In the genomic region with DNA sequence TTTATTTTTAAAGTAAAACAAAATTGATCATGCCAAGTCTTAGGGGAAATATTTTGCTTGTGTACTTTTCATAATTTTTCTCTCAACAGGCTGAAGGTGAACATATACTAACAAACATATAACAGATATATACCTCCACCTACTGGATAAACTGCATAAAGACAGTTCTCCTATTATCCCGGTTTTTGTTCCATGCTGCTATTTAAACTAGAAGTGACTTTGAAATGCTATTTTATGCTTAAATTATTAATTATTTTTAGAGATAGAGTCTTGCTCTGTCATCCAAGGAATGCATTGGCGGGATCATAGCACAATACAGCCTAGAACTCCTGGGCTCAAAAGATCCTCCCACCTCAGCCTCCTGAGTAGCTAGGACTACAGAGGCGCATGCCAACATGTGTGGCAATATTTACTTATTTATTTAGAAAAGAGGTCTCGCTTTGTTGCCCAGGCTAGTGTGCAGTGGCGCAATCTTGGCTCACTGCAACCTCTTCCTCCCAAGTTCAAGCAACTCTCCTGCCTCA, we compare ENCODE assay signal across 1 cellular context.
A peak's percentile ranks its signal among the peaks of the same experiment; 100 is the strongest.
TF ChIP-seq lines count a peak whose summit lies in the region.

No MANE protein-coding gene starts in this region.

TF ChIP-seq in HepG2, 621 proteins besides CTCF, POLR2A, EP300 and RAD21 (continued from another document and continues in another):
- TF ChIP-seq SOX13 (IDR thresholded peaks at IDR 0.05) (peak; percentile 54; the same call in 1 of the 2 replicates), SOX13 (CRISPR knock-in tag; conservative IDR thresholded peaks at IDR 0.05 in 1 of 2, IDR thresholded peaks at IDR 0.05 in 1 of 2) (peak in 1 of 2 experiments; percentile 84; a peak in 2 of 4 replicates), NPAS2 (CRISPR knock-in tag; IDR thresholded peaks at IDR 0.05; ENCODE audit: borderline replicate concordance) (no peak), MAZ (IDR thresholded peaks at IDR 0.05; ENCODE audit: borderline replicate concordance, low read depth, low read length) (no peak), MAZ (CRISPR knock-in tag; IDR thresholded peaks at IDR 0.05; ENCODE audit: low read depth) (no peak), ZNF460 (CRISPR knock-in tag; IDR thresholded peaks at IDR 0.05; ENCODE audit: borderline replicate concordance) (peak; percentile 84; the same call in 1 of the 2 replicates), TP53 (CRISPR knock-in tag; conservative IDR thresholded peaks at IDR 0.05) (no peak), ZFP36L1 (CRISPR knock-in tag; IDR thresholded peaks at IDR 0.05) (no peak), ATM (IDR thresholded peaks at IDR 0.05; ENCODE audit: borderline replicate concordance) (no peak), ARNT (IDR thresholded peaks at IDR 0.05) (no peak), ARID2 (CRISPR knock-in tag; IDR thresholded peaks at IDR 0.05; ENCODE audit: borderline replicate concordance) (no peak), ZNF841 (CRISPR knock-in tag; IDR thresholded peaks at IDR 0.05; ENCODE audit: borderline replicate concordance) (no peak), RBM39 (IDR thresholded peaks at IDR 0.05; ENCODE audit: low read depth, low read length, poor library complexity, severe bottlenecking) (no peak), RBM22 (optimal IDR thresholded peaks at IDR 0.05; ENCODE audit: low read length) (no peak), ZBTB3 (CRISPR knock-in tag; IDR thresholded peaks at IDR 0.05; ENCODE audit: borderline replicate concordance, low read depth) (no peak), CREB1 (IDR thresholded peaks at IDR 0.05) (no peak), CREB1 (CRISPR knock-in tag; IDR thresholded peaks at IDR 0.05) (no peak), PCBP2 (optimal IDR thresholded peaks at IDR 0.05; ENCODE audit: low read depth, low read length, poor library complexity, severe bottlenecking) (no peak), ZNF878 (CRISPR knock-in tag; IDR thresholded peaks at IDR 0.05) (no peak), PAF1 (CRISPR knock-in tag; IDR thresholded peaks at IDR 0.05) (no peak), ZFP37 (CRISPR knock-in tag; IDR thresholded peaks at IDR 0.05; ENCODE audit: borderline replicate concordance) (no peak), RNF2 (conservative IDR thresholded peaks at IDR 0.05; ENCODE audit: low read depth) (no peak), ZNF75D (CRISPR knock-in tag; IDR thresholded peaks at IDR 0.05; ENCODE audit: borderline replicate concordance) (no peak), ZNF816 (CRISPR knock-in tag; IDR thresholded peaks at IDR 0.05; ENCODE audit: borderline replicate concordance) (no peak), MTF1 (CRISPR knock-in tag; IDR thresholded peaks at IDR 0.05) (no peak), SRSF9 (IDR thresholded peaks at IDR 0.05; ENCODE audit: borderline replicate concordance, insufficient read depth, low read depth, low read length, poor library complexity, severe bottlenecking) (no peak)
- TF ChIP-seq, protein P1, sequence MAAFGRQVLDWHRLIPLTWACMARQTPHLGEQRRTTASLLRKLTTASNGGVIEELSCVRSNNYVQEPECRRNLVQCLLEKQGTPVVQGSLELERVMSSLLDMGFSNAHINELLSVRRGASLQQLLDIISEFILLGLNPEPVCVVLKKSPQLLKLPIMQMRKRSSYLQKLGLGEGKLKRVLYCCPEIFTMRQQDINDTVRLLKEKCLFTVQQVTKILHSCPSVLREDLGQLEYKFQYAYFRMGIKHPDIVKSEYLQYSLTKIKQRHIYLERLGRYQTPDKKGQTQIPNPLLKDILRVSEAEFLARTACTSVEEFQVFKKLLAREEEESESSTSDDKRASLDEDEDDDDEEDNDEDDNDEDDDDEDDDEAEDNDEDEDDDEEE (CRISPR knock-in tag; IDR thresholded peaks at IDR 0.05), result no peak
- TF ChIP-seq, protein P2, sequence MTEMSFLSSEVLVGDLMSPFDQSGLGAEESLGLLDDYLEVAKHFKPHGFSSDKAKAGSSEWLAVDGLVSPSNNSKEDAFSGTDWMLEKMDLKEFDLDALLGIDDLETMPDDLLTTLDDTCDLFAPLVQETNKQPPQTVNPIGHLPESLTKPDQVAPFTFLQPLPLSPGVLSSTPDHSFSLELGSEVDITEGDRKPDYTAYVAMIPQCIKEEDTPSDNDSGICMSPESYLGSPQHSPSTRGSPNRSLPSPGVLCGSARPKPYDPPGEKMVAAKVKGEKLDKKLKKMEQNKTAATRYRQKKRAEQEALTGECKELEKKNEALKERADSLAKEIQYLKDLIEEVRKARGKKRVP (CRISPR knock-in tag; IDR thresholded peaks at IDR 0.05), result peak in 1 of 2 experiments; percentile 71; a peak in 2 of 4 replicates
- TF ChIP-seq, protein P3, sequence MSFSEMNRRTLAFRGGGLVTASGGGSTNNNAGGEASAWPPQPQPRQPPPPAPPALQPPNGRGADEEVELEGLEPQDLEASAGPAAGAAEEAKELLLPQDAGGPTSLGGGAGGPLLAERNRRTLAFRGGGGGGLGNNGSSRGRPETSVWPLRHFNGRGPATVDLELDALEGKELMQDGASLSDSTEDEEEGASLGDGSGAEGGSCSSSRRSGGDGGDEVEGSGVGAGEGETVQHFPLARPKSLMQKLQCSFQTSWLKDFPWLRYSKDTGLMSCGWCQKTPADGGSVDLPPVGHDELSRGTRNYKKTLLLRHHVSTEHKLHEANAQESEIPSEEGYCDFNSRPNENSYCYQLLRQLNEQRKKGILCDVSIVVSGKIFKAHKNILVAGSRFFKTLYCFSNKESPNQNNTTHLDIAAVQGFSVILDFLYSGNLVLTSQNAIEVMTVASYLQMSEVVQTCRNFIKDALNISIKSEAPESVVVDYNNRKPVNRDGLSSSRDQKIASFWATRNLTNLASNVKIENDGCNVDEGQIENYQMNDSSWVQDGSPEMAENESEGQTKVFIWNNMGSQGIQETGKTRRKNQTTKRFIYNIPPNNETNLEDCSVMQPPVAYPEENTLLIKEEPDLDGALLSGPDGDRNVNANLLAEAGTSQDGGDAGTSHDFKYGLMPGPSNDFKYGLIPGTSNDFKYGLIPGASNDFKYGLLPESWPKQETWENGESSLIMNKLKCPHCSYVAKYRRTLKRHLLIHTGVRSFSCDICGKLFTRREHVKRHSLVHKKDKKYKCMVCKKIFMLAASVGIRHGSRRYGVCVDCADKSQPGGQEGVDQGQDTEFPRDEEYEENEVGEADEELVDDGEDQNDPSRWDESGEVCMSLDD (CRISPR knock-in tag; IDR thresholded peaks at IDR 0.05; ENCODE audit: borderline replicate concordance), result no peak
- TF ChIP-seq, protein P4, sequence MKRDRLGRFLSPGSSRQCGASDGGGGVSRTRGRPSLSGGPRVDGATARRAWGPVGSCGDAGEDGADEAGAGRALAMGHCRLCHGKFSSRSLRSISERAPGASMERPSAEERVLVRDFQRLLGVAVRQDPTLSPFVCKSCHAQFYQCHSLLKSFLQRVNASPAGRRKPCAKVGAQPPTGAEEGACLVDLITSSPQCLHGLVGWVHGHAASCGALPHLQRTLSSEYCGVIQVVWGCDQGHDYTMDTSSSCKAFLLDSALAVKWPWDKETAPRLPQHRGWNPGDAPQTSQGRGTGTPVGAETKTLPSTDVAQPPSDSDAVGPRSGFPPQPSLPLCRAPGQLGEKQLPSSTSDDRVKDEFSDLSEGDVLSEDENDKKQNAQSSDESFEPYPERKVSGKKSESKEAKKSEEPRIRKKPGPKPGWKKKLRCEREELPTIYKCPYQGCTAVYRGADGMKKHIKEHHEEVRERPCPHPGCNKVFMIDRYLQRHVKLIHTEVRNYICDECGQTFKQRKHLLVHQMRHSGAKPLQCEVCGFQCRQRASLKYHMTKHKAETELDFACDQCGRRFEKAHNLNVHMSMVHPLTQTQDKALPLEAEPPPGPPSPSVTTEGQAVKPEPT (CRISPR knock-in tag; IDR thresholded peaks at IDR 0.05; ENCODE audit: low read depth), result no peak
- TF ChIP-seq, protein P5, sequence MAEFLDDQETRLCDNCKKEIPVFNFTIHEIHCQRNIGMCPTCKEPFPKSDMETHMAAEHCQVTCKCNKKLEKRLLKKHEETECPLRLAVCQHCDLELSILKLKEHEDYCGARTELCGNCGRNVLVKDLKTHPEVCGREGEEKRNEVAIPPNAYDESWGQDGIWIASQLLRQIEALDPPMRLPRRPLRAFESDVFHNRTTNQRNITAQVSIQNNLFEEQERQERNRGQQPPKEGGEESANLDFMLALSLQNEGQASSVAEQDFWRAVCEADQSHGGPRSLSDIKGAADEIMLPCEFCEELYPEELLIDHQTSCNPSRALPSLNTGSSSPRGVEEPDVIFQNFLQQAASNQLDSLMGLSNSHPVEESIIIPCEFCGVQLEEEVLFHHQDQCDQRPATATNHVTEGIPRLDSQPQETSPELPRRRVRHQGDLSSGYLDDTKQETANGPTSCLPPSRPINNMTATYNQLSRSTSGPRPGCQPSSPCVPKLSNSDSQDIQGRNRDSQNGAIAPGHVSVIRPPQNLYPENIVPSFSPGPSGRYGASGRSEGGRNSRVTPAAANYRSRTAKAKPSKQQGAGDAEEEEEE (CRISPR knock-in tag; IDR thresholded peaks at IDR 0.05; ENCODE audit: borderline replicate concordance), result no peak
- TF ChIP-seq, protein P6, sequence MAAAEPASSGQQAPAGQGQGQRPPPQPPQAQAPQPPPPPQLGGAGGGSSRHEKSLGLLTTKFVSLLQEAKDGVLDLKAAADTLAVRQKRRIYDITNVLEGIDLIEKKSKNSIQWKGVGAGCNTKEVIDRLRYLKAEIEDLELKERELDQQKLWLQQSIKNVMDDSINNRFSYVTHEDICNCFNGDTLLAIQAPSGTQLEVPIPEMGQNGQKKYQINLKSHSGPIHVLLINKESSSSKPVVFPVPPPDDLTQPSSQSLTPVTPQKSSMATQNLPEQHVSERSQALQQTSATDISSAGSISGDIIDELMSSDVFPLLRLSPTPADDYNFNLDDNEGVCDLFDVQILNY (CRISPR knock-in tag; conservative IDR thresholded peaks at IDR 0.05), result no peak
- TF ChIP-seq, protein P7, sequence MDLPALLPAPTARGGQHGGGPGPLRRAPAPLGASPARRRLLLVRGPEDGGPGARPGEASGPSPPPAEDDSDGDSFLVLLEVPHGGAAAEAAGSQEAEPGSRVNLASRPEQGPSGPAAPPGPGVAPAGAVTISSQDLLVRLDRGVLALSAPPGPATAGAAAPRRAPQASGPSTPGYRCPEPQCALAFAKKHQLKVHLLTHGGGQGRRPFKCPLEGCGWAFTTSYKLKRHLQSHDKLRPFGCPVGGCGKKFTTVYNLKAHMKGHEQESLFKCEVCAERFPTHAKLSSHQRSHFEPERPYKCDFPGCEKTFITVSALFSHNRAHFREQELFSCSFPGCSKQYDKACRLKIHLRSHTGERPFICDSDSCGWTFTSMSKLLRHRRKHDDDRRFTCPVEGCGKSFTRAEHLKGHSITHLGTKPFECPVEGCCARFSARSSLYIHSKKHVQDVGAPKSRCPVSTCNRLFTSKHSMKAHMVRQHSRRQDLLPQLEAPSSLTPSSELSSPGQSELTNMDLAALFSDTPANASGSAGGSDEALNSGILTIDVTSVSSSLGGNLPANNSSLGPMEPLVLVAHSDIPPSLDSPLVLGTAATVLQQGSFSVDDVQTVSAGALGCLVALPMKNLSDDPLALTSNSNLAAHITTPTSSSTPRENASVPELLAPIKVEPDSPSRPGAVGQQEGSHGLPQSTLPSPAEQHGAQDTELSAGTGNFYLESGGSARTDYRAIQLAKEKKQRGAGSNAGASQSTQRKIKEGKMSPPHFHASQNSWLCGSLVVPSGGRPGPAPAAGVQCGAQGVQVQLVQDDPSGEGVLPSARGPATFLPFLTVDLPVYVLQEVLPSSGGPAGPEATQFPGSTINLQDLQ (CRISPR knock-in tag; IDR thresholded peaks at IDR 0.05), result no peak
- TF ChIP-seq, protein P8, sequence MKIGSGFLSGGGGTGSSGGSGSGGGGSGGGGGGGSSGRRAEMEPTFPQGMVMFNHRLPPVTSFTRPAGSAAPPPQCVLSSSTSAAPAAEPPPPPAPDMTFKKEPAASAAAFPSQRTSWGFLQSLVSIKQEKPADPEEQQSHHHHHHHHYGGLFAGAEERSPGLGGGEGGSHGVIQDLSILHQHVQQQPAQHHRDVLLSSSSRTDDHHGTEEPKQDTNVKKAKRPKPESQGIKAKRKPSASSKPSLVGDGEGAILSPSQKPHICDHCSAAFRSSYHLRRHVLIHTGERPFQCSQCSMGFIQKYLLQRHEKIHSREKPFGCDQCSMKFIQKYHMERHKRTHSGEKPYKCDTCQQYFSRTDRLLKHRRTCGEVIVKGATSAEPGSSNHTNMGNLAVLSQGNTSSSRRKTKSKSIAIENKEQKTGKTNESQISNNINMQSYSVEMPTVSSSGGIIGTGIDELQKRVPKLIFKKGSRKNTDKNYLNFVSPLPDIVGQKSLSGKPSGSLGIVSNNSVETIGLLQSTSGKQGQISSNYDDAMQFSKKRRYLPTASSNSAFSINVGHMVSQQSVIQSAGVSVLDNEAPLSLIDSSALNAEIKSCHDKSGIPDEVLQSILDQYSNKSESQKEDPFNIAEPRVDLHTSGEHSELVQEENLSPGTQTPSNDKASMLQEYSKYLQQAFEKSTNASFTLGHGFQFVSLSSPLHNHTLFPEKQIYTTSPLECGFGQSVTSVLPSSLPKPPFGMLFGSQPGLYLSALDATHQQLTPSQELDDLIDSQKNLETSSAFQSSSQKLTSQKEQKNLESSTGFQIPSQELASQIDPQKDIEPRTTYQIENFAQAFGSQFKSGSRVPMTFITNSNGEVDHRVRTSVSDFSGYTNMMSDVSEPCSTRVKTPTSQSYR (CRISPR knock-in tag; IDR thresholded peaks at IDR 0.05; ENCODE audit: borderline replicate concordance), result no peak
- TF ChIP-seq, protein P9, sequence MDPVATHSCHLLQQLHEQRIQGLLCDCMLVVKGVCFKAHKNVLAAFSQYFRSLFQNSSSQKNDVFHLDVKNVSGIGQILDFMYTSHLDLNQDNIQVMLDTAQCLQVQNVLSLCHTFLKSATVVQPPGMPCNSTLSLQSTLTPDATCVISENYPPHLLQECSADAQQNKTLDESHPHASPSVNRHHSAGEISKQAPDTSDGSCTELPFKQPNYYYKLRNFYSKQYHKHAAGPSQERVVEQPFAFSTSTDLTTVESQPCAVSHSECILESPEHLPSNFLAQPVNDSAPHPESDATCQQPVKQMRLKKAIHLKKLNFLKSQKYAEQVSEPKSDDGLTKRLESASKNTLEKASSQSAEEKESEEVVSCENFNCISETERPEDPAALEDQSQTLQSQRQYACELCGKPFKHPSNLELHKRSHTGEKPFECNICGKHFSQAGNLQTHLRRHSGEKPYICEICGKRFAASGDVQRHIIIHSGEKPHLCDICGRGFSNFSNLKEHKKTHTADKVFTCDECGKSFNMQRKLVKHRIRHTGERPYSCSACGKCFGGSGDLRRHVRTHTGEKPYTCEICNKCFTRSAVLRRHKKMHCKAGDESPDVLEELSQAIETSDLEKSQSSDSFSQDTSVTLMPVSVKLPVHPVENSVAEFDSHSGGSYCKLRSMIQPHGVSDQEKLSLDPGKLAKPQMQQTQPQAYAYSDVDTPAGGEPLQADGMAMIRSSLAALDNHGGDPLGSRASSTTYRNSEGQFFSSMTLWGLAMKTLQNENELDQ (CRISPR knock-in tag; IDR thresholded peaks at IDR 0.05; ENCODE audit: borderline replicate concordance), result no peak
